In the genomic region with DNA sequence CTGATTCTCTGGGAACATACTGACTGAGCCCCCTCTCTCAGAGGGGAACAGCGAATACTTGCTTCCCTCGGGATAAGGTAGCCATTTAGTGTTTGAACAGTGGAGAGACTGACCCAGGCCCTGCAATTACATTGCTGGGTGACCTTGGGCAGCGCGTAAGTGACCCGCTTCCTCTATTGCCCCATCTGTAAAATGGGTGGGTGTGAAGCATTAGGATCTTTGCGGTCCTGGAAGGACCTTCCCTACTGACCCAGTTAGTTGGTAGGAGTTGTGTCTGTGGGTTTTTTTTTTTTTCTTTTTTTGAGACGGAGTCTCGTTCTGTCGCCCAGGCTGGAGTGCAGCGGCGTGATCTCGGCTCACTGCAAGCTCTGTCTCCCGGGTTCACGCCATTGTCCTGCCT, we compare ENCODE assay signal across 12 cellular contexts. TPM values are rescaled to one million over a fixed set of nuclear protein-coding genes. Genes with fewer than 3 reads are reported as not detected.
A peak's percentile ranks its signal among the peaks of the same experiment; 100 is the strongest.
DNase-seq lines count a peak whose midpoint lies in the region; ATAC-seq and TF ChIP-seq lines count a peak whose summit lies in the region.
"Had no signal": no experiment of that assay in that cellular context is flagged by ENCODE, and none has a peak within 500 bp of the region (broad histone marks: within the 10 kb centered on the region; RNA-seq: fewer than 3 reads in every experiment).

No MANE protein-coding gene starts in this region.

- H2BK15ac ChIP-seq in mesendoderm (replicated peaks; ENCODE audit: low read depth) = no peak overlapping the region

- ATAC-seq in activated CD8-positive, alpha-beta T cell treated with anti-CD3 and anti-CD28 coated beads for 36 hours = no peak

- no peak overlapping the region for H3K23ac ChIP-seq in mesendoderm (ENCODE audit: low read length)

- peak overlapping the region; percentile 50 for H3K27ac Mint-ChIP-seq in Calu3 (ENCODE audit: unreplicated experiment)
- H3K27ac Mint-ChIP-seq in activated CD8-positive, alpha-beta T cell treated with anti-CD3 and anti-CD28 coated beads for 36 hours = peak overlapping the region; percentile 20

- no peak overlapping the region for H3K56ac ChIP-seq in mesendoderm (ENCODE audit: low read length)

- intact Hi-C loops in Calu3 (cut with micrococcal nuclease; ENCODE audit: unreplicated experiment) = loop anchor here (1.0 kb wide), 1 partner anchor 17 kb away; no protein-coding TSS in a partner anchor
- intact Hi-C loops in activated CD8-positive, alpha-beta T cell treated with anti-CD3 and anti-CD28 coated beads for 36 hours (cut with micrococcal nuclease) = no loop called here

- CTCF ChIA-PET in Calu3 (lab: Charles Lee) = interaction anchor here (2.7 kb wide), 1 partner anchor 18 kb away, joined by 37 read pairs; the partner anchor contains the start of gene SBNO1
- CTCF ChIA-PET in activated CD8-positive, alpha-beta T cell treated with anti-CD3 and anti-CD28 coated beads for 36 hours (lab: Charles Lee) = interaction anchor here (1.0 to 6.1 kb wide), 3 partner anchors 8 to 17 kb away, joined by 5 to 35 read pairs (median 8); no protein-coding TSS in a partner anchor

- H3K4me2 ChIP-seq in mesendoderm (ENCODE audit: low read length) = no peak overlapping the region

- peaks cover 1% of the 10 kb centered on the region for H3K79me2 ChIP-seq in mesendoderm (ENCODE audit: control insufficient read depth, insufficient read depth, low read length)

- H3K4me1 Mint-ChIP-seq in Calu3 (ENCODE audit: low read depth, unreplicated experiment) = peaks cover 10% of the 10 kb centered on the region
- peaks cover 9% of the 10 kb centered on the region for H3K4me1 Mint-ChIP-seq in activated CD8-positive, alpha-beta T cell treated with anti-CD3 and anti-CD28 coated beads for 36 hours (ENCODE audit: low read depth)

- DNase-seq in Calu3 (no peak), mesendoderm (no peak), OCI-M1 (lab: John Stamatoyannopoulos, UW) (no peak), SW480 (ENCODE audit: low spot score) (no peak), DMS153 treated with DMSO at 0.1 percent for 48 hours (lab: John Stamatoyannopoulos, UW; ENCODE audit: unreplicated experiment) (no peak), DMS79 treated with DMSO at 0.1 percent for 48 hours (lab: John Stamatoyannopoulos, UW) (no peak)
- no peak for DNase-seq in activated CD8-positive, alpha-beta T cell treated with anti-CD3 and anti-CD28 coated beads for 36 hours
- DNase-seq: stimulated activated CD4-positive, alpha-beta T cell treated with anti-CD3 and anti-CD28 coated beads, Interleukin-1b, Interleukin-23, amount 100 ng/mL, for 48 hours; stimulated activated naive CD4-positive, alpha-beta T cell treated with Interleukin-2 at 50 U/mL for 16 hours had no signal

- H3K4me3 Mint-ChIP-seq in Calu3 (ENCODE audit: low read depth, unreplicated experiment) = peak overlapping the region; percentile 92
- H3K4me3 Mint-ChIP-seq in activated CD8-positive, alpha-beta T cell treated with anti-CD3 and anti-CD28 coated beads for 36 hours = peak overlapping the region; percentile 56

- H3K27me3 ChIP-seq in mesendoderm (ENCODE audit: insufficient read depth, low read length, poor library complexity) = no peaks in the 10 kb centered on the region
- H3K27me3 ChIP-seq: BLaER1 had no signal

- TF ChIP-seq CTCF in 22Rv1 (IDR thresholded peaks at IDR 0.05) = no peak
- no peak for TF ChIP-seq CTCF in Calu3 (IDR thresholded peaks at IDR 0.05; ENCODE audit: unreplicated experiment)
- TF ChIP-seq CTCF in activated CD8-positive, alpha-beta T cell treated with anti-CD3 and anti-CD28 coated beads for 36 hours (IDR thresholded peaks at IDR 0.05) = no peak

- no peak overlapping the region for H4K5ac ChIP-seq in mesendoderm (ENCODE audit: low read length)

- POLR2A ChIA-PET in activated CD8-positive, alpha-beta T cell treated with anti-CD3 and anti-CD28 coated beads for 36 hours (lab: Charles Lee) = interaction anchor here (1.6 to 1.8 kb wide), 2 partner anchors 17 to 116 kb away, joined by 4 to 6 read pairs; no protein-coding TSS in a partner anchor

- BruUV-seq in Calu3 (replicated peaks; lab: Mats Ljungman, UMichigan) = no TSS peak

- H3K9me3 Mint-ChIP-seq in Calu3 (ENCODE audit: low read depth, unreplicated experiment) = no peaks in the 10 kb centered on the region
- H3K9me3 Mint-ChIP-seq in activated CD8-positive, alpha-beta T cell treated with anti-CD3 and anti-CD28 coated beads for 36 hours = no peaks in the 10 kb centered on the region
- H3K9me3 Mint-ChIP-seq: T-helper 1 cell treated with Interleukin-12 subunit alpha and Interleukin-12 subunit beta and Interleukin-4 antibody, amounts not matched to agents 30 μg/mL and 1 μg/mL, for 36 hours had no signal

- H3K4me1 ChIP-seq in mesendoderm (ENCODE audit: control insufficient read depth, low read depth, low read length) = peaks cover 1% of the 10 kb centered on the region

- H2BK5ac ChIP-seq in mesendoderm (ENCODE audit: low read length) = no peak overlapping the region

- H2AK5ac ChIP-seq in mesendoderm (ENCODE audit: low read length) = no peak overlapping the region

- H3K18ac ChIP-seq in mesendoderm (ENCODE audit: low read length) = no peak overlapping the region

- no peak overlapping the region for H3K9ac ChIP-seq in mesendoderm (ENCODE audit: low read length)

- H3K4ac ChIP-seq in mesendoderm (ENCODE audit: low read depth, low read length) = no peak overlapping the region

- H2BK120ac ChIP-seq in mesendoderm (ENCODE audit: low read depth, low read length) = no peak overlapping the region

- H3K27me3 Mint-ChIP-seq in Calu3 (ENCODE audit: unreplicated experiment) = no peaks in the 10 kb centered on the region
- no peaks in the 10 kb centered on the region for H3K27me3 Mint-ChIP-seq in activated CD8-positive, alpha-beta T cell treated with anti-CD3 and anti-CD28 coated beads for 36 hours

- no CpG with 5 or more reads among the region's 14 CpGs for WGBS in mesendoderm (ENCODE audit: extremely low coverage, insufficient coverage, low lambda C conversion rate)

- H3K27ac ChIP-seq in 22Rv1 (peak overlapping the region; percentile 99), mesendoderm (ENCODE audit: low read depth, low read length) (no peak overlapping the region)

- no peaks in the 10 kb centered on the region for H3K36me3 ChIP-seq in mesendoderm (ENCODE audit: control insufficient read depth, insufficient read depth, low read length)
- H3K36me3 ChIP-seq: BLaER1 had no signal

- H3K36me3 Mint-ChIP-seq in Calu3 (ENCODE audit: insufficient read depth, unreplicated experiment) = peaks cover 24% of the 10 kb centered on the region
- no peaks in the 10 kb centered on the region for H3K36me3 Mint-ChIP-seq in activated CD8-positive, alpha-beta T cell treated with anti-CD3 and anti-CD28 coated beads for 36 hours (ENCODE audit: low read depth)

- H3K4me3 ChIP-seq in mesendoderm (ENCODE audit: low read length) = no peak overlapping the region

- peaks cover 2% of the 10 kb centered on the region for H3K79me1 ChIP-seq in mesendoderm (ENCODE audit: low read length)

- peak overlapping the region; percentile 39 for H4K8ac ChIP-seq in mesendoderm (ENCODE audit: low read depth, low read length)

RNA-seq across cellular contexts. Expression of gene KMT5A, which starts 1.2 kb away (rescaled TPM):
- 83.5 and 92.6 TPM in 2 replicates for total RNA-seq in Calu3 (2022)
- 10 to 100 TPM; 35.9 to 38.2 TPM for total RNA-seq in activated CD8-positive, alpha-beta T cell treated with anti-CD3 and anti-CD28 coated beads for 36 hours
- 23.9 TPM for polyA plus RNA-seq in mesendoderm (2013, experiment 1 of 2)
- polyA plus RNA-seq in mesendoderm (2013, experiment 2 of 2) = 25.0 TPM

RNA-seq across cellular contexts. Expression of gene SBNO1, which starts 18.0 kb away (rescaled TPM):
- 60.8 and 62.7 TPM in 2 replicates for total RNA-seq in Calu3 (2022)
- total RNA-seq in activated CD8-positive, alpha-beta T cell treated with anti-CD3 and anti-CD28 coated beads for 36 hours = 10 to 100 TPM; 44.3 to 45.4 TPM
- polyA plus RNA-seq in mesendoderm (2013, experiment 1 of 2) = 24.7 TPM
- polyA plus RNA-seq in mesendoderm (2013, experiment 2 of 2) = 24.7 TPM

RNA-seq across cellular contexts. Expression of gene RILPL2, which starts 53.8 kb away (rescaled TPM):
- 2.4 and 2.8 TPM in 2 replicates for total RNA-seq in Calu3 (2022)
- 1 to 10 TPM; 9.0 to 9.3 TPM for total RNA-seq in activated CD8-positive, alpha-beta T cell treated with anti-CD3 and anti-CD28 coated beads for 36 hours
- polyA plus RNA-seq in mesendoderm (2013, experiment 1 of 2) = 0.87 TPM
- polyA plus RNA-seq in mesendoderm (2013, experiment 2 of 2) = 0.87 TPM
